In the genomic region with DNA sequence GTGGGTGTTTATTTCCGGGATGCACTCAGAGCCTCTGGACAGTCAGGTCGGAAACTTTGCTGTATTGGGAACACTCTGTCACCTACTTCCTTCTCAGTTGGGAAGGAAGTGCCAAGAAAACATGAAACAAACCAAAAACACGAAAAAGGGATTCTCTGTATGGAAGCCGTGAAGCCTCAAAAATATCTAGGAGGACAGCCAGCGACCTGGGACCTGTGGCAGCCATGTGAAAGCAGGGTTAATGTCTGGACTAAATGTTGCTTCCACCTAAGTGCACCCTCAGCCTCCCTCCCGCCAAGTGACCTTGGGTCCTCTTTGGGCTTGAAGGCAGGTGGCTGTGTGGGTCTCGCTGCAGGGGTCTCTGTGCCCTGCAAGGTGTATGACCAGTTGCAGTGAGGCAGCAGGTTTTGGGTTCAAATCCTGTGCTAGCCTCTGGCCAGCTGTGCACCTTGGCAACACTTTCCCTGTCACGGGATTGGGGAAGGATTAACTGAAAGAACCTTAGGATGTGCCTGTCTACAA, we compare ENCODE assay signal across 1 cellular context.
TF ChIP-seq lines count a peak whose summit lies in the region.

No MANE protein-coding gene starts in this region.

TF ChIP-seq in SK-N-SH treated with all-trans-retinoic acid at 6 μM for 48 hours, 23 proteins besides CTCF, POLR2A, EP300 and RAD21 (continued from another document):
- TF ChIP-seq, protein P1, sequence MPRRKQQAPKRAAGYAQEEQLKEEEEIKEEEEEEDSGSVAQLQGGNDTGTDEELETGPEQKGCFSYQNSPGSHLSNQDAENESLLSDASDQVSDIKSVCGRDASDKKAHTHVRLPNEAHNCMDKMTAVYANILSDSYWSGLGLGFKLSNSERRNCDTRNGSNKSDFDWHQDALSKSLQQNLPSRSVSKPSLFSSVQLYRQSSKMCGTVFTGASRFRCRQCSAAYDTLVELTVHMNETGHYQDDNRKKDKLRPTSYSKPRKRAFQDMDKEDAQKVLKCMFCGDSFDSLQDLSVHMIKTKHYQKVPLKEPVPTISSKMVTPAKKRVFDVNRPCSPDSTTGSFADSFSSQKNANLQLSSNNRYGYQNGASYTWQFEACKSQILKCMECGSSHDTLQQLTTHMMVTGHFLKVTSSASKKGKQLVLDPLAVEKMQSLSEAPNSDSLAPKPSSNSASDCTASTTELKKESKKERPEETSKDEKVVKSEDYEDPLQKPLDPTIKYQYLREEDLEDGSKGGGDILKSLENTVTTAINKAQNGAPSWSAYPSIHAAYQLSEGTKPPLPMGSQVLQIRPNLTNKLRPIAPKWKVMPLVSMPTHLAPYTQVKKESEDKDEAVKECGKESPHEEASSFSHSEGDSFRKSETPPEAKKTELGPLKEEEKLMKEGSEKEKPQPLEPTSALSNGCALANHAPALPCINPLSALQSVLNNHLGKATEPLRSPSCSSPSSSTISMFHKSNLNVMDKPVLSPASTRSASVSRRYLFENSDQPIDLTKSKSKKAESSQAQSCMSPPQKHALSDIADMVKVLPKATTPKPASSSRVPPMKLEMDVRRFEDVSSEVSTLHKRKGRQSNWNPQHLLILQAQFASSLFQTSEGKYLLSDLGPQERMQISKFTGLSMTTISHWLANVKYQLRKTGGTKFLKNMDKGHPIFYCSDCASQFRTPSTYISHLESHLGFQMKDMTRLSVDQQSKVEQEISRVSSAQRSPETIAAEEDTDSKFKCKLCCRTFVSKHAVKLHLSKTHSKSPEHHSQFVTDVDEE (CRISPR knock-in tag; IDR thresholded peaks at IDR 0.05), result no peak
- TF ChIP-seq OSR1 (CRISPR knock-in tag; IDR thresholded peaks at IDR 0.05) (no peak), ISL1 (CRISPR knock-in tag; IDR thresholded peaks at IDR 0.05) (no peak), ESRRG (CRISPR knock-in tag; IDR thresholded peaks at IDR 0.05) (no peak), ZFP30 (CRISPR knock-in tag; IDR thresholded peaks at IDR 0.05) (no peak), ZC3H10 (CRISPR knock-in tag; IDR thresholded peaks at IDR 0.05) (no peak), ZNF8 (CRISPR knock-in tag; IDR thresholded peaks at IDR 0.05) (no peak), ZNF565 (CRISPR knock-in tag; conservative IDR thresholded peaks at IDR 0.05; ENCODE audit: low read depth) (no peak)
- TF ChIP-seq, protein P2, sequence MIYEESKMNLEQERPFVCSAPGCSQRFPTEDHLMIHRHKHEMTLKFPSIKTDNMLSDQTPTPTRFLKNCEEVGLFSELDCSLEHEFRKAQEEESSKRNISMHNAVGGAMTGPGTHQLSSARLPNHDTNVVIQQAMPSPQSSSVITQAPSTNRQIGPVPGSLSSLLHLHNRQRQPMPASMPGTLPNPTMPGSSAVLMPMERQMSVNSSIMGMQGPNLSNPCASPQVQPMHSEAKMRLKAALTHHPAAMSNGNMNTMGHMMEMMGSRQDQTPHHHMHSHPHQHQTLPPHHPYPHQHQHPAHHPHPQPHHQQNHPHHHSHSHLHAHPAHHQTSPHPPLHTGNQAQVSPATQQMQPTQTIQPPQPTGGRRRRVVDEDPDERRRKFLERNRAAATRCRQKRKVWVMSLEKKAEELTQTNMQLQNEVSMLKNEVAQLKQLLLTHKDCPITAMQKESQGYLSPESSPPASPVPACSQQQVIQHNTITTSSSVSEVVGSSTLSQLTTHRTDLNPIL (CRISPR knock-in tag; IDR thresholded peaks at IDR 0.05; ENCODE audit: low read depth), result no peak
- TF ChIP-seq, protein P3, sequence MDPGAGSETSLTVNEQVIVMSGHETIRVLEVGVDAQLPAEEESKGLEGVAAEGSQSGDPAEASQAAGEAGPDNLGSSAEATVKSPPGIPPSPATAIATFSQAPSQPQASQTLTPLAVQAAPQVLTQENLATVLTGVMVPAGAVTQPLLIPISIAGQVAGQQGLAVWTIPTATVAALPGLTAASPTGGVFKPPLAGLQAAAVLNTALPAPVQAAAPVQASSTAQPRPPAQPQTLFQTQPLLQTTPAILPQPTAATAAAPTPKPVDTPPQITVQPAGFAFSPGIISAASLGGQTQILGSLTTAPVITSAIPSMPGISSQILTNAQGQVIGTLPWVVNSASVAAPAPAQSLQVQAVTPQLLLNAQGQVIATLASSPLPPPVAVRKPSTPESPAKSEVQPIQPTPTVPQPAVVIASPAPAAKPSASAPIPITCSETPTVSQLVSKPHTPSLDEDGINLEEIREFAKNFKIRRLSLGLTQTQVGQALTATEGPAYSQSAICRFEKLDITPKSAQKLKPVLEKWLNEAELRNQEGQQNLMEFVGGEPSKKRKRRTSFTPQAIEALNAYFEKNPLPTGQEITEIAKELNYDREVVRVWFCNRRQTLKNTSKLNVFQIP (CRISPR knock-in tag; IDR thresholded peaks at IDR 0.05; ENCODE audit: borderline replicate concordance, low read depth), result no peak
